Comparison of ENCODE assay signal across 8 cellular contexts in the genomic region with DNA sequence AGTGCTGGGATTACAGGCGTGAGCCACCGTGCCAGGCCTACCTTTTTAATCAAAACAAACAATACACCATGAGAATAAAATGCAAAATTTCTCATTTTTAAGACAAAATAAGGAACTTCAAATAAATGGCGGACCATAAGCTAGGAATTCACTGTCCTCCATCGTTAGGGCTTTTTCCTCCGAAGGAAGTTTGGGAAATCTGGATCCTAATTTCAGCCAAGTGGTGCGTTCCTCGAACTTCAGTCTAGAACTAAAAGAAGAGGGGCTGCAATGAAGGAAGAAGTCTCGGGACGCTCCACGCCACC. TPM values are rescaled to one million over a fixed set of nuclear protein-coding genes. Genes with fewer than 3 reads are reported as not detected.
A peak's percentile ranks its signal among the peaks of the same experiment; 100 is the strongest.
DNase-seq lines count a peak whose midpoint lies in the region; ATAC-seq and TF ChIP-seq lines count a peak whose summit lies in the region.

No MANE protein-coding gene starts in this region.

- peak overlapping the region in 8 of 10 donors; percentile 77 to 95 (median 93) for H3K27ac Mint-ChIP-seq in naive thymus-derived CD8-positive, alpha-beta T cell

- no peak overlapping the region for H3K27ac ChIP-seq in KMS-11

- no peaks in the 10 kb centered on the region for H3K36me3 ChIP-seq in KMS-11 (ENCODE audit: insufficient read depth)

- H3K27me3 ChIP-seq in KMS-11 (ENCODE audit: insufficient read depth, low read depth) = no peaks in the 10 kb centered on the region

- H3K4me3 Mint-ChIP-seq in naive thymus-derived CD8-positive, alpha-beta T cell = peak overlapping the region; percentile 88 to 94 (median 92)

- H3K4me1 Mint-ChIP-seq in naive thymus-derived CD8-positive, alpha-beta T cell = peaks cover 15 to 37% (median 29%) of the 10 kb centered on the region in 4 donors

- H3K36me3 Mint-ChIP-seq in naive thymus-derived CD8-positive, alpha-beta T cell = no peaks in the 10 kb centered on the region

- ATAC-seq in naive thymus-derived CD8-positive, alpha-beta T cell = no peak
- ATAC-seq in GM19023 (IDR thresholded peaks at IDR 0.05; ENCODE audit: unreplicated experiment) = no peak

- H3K9ac ChIP-seq in KMS-11 = no peak overlapping the region

- no peaks in the 10 kb centered on the region for H3K9me3 Mint-ChIP-seq in naive thymus-derived CD8-positive, alpha-beta T cell

- CTCF ChIA-PET in AG04449 (lab: Yijun Ruan, JAX) = interaction anchor here (0.7 to 2.3 kb wide), 17 partner anchors 8 to 371 kb away, joined by 3 to 16 read pairs (median 4); a partner anchor contains a TSS

- POLR2A ChIA-PET in AG04449 (lab: Yijun Ruan, JAX) = interaction anchor here (0.5 to 1.2 kb wide), 3 partner anchors 20 to 277 kb away, joined by 3 to 6 read pairs (median 3); a partner anchor contains a TSS
- POLR2A ChIA-PET in naive thymus-derived CD8-positive, alpha-beta T cell (lab: Charles Lee) = interaction anchor here (0.6 to 1.5 kb wide), 8 partner anchors 11 to 1122 kb away, joined by 3 to 11 read pairs (median 4); a partner anchor contains a TSS

- peak overlapping the region; percentile 40; the same call in 1 of the 2 replicates for H3K4me2 ChIP-seq in KMS-11

- no peak for TF ChIP-seq CTCF in AG04449 (IDR thresholded peaks at IDR 0.05; ENCODE audit: insufficient read depth, low read length, missing control alignments)
- no peak for TF ChIP-seq CTCF in KMS-11 (conservative IDR thresholded peaks at IDR 0.05; ENCODE audit: low read depth, low read length)
- no peak for TF ChIP-seq CTCF in choroid plexus epithelial cell (conservative IDR thresholded peaks at IDR 0.05; ENCODE audit: low read depth, low read length)

- peak overlapping the region; percentile 99 for H3K4me3 ChIP-seq in AG04449 (ENCODE audit: low read depth, low read length)
- no peak overlapping the region for H3K4me3 ChIP-seq in KMS-11 (IDR thresholded peaks at IDR 0.05; ENCODE audit: insufficient read depth, low read depth, low read length)
- H3K4me3 ChIP-seq in choroid plexus epithelial cell (ENCODE audit: low read depth, low read length) = peak overlapping the region; percentile 99

- H3K27me3 Mint-ChIP-seq in naive thymus-derived CD8-positive, alpha-beta T cell = peaks cover 0 to 2% (median 0%) of the 10 kb centered on the region in 5 donors

- peaks cover 18% of the 10 kb centered on the region for H3K4me1 ChIP-seq in KMS-11 (ENCODE audit: low read depth, poor library complexity, severe bottlenecking)

- DNase-seq in AG04449 (ENCODE audit: low read depth, low spot score) (no peak), choroid plexus epithelial cell (ENCODE audit: low read depth) (no peak), hypothalamus (lab: John Stamatoyannopoulos, UW) (no peak), NCI-H2227 (lab: John Stamatoyannopoulos, UW; ENCODE audit: unreplicated experiment) (no peak), kidney glomerular epithelial cell (lab: John Stamatoyannopoulos, UW) (no peak)
- DNase-seq in naive thymus-derived CD8-positive, alpha-beta T cell = no peak

- H2AFZ ChIP-seq in KMS-11 (ENCODE audit: low read depth) = peak overlapping the region; percentile 70

- H4K20me1 ChIP-seq in KMS-11 (ENCODE audit: insufficient read depth) = no peaks in the 10 kb centered on the region

- H3K79me2 ChIP-seq in KMS-11 (ENCODE audit: insufficient read depth, low read depth) = peaks cover 13% of the 10 kb centered on the region

RNA-seq across cellular contexts. Expression of a gene that starts 0.3 kb away (rescaled TPM):
- total RNA-seq in naive thymus-derived CD8-positive, alpha-beta T cell = not detected
- not detected for polyA plus RNA-seq in naive thymus-derived CD8-positive, alpha-beta T cell

RNA-seq across cellular contexts. Expression of a gene that starts 0.8 kb away (rescaled TPM):
- 10 to 100 TPM; 21.1 to 23.9 TPM for total RNA-seq in naive thymus-derived CD8-positive, alpha-beta T cell
- 10 to 100 TPM; 11.3 to 21.7 (median 12.5) TPM for polyA plus RNA-seq in naive thymus-derived CD8-positive, alpha-beta T cell
